ENCODE assay signal across 1 cellular context in genomic region chr2:230230801-230231200, GRCh38.
TF ChIP-seq lines count a peak whose summit lies in the region.

No MANE protein-coding gene starts in this region.

TF ChIP-seq in A549, 52 proteins besides CTCF, POLR2A, EP300 and RAD21 (continued from another document):
- TF ChIP-seq MAZ (IDR thresholded peaks at IDR 0.05; ENCODE audit: borderline replicate concordance, low read depth, low read length) (no peak), HOXA7 (CRISPR knock-in tag; IDR thresholded peaks at IDR 0.05) (no peak), REST (IDR thresholded peaks at IDR 0.05) (no peak), PHF8 (IDR thresholded peaks at IDR 0.05; ENCODE audit: borderline replicate concordance, low read depth) (no peak), HOXB5 (CRISPR knock-in tag; IDR thresholded peaks at IDR 0.05) (no peak), EHMT2 (IDR thresholded peaks at IDR 0.05; ENCODE audit: low read depth) (no peak), SREBF2 (IDR thresholded peaks at IDR 0.05) (no peak), HES2 (IDR thresholded peaks at IDR 0.05) (no peak)
- TF ChIP-seq, protein P1, sequence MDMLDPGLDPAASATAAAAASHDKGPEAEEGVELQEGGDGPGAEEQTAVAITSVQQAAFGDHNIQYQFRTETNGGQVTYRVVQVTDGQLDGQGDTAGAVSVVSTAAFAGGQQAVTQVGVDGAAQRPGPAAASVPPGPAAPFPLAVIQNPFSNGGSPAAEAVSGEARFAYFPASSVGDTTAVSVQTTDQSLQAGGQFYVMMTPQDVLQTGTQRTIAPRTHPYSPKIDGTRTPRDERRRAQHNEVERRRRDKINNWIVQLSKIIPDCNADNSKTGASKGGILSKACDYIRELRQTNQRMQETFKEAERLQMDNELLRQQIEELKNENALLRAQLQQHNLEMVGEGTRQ (IDR thresholded peaks at IDR 0.05): no peak
